17 cellular contexts compared by ENCODE assay signal in the genomic region with DNA sequence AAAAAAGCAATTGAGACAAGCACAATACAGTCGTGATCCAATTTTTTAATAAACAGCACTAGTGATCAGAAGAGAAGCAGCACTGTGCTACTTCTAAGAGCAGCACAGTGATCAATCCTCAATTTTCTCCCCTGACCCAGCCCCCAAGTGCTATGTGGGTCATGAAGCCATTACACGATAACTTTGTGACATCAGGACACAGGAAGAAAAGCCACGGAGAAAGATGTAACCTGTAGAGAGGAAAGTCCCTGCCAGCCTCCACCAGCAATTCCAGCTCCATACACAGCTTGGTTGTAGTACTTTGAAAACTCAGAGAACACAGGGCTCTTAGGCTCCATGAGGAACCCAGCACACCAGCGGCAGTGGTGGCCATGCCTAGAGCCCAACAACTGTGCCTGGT. TPM values are rescaled to one million over a fixed set of nuclear protein-coding genes. Genes with fewer than 3 reads are reported as not detected.
DNase-seq lines count a peak whose midpoint lies in the region; ATAC-seq lines count a peak whose summit lies in the region.
"Had no signal": no experiment of that assay in that cellular context is flagged by ENCODE, and none has a peak within 500 bp of the region (broad histone marks: within the 10 kb centered on the region; RNA-seq: fewer than 3 reads in every experiment).

No MANE protein-coding gene starts in this region.

- H3K36me3 Mint-ChIP-seq in activated naive CD4-positive, alpha-beta T cell treated with anti-CD3 and anti-CD28 coated beads, Interleukin-2, amount 50 U/mL, for 24 hours = no peaks in the 10 kb centered on the region
- H3K36me3 Mint-ChIP-seq in activated naive CD4-positive, alpha-beta T cell treated with anti-CD3 and anti-CD28 coated beads for 36 hours (ENCODE audit: low read depth) = no peaks in the 10 kb centered on the region
- no peaks in the 10 kb centered on the region for H3K36me3 Mint-ChIP-seq in activated naive CD8-positive, alpha-beta T cell treated with anti-CD3 and anti-CD28 coated beads for 36 hours
- no peaks in the 10 kb centered on the region for H3K36me3 Mint-ChIP-seq in naive thymus-derived CD4-positive, alpha-beta T cell

- no peaks in the 10 kb centered on the region for H3K36me3 ChIP-seq in naive thymus-derived CD4-positive, alpha-beta T cell (ENCODE audit: control insufficient read depth in 2 of 3, insufficient read depth in 3 of 3, low read length in 3 of 3)
- no peaks in the 10 kb centered on the region for H3K36me3 ChIP-seq in H7 (replicated peaks; ENCODE audit: control insufficient read depth, insufficient read depth, low read length)

- no peaks in the 10 kb centered on the region for H3K27me3 ChIP-seq in naive thymus-derived CD4-positive, alpha-beta T cell (ENCODE audit: control insufficient read depth in 2 of 2, insufficient read depth in 2 of 2, low read length in 2 of 2)
- H3K27me3 ChIP-seq in H7 (ENCODE audit: control insufficient read depth, insufficient read depth, low read length) = no peaks in the 10 kb centered on the region

- H3K27ac Mint-ChIP-seq in activated naive CD4-positive, alpha-beta T cell treated with anti-CD3 and anti-CD28 coated beads, Interleukin-2, amount 50 U/mL, for 24 hours = peak overlapping the region; percentile 30
- no peak overlapping the region for H3K27ac Mint-ChIP-seq in activated naive CD4-positive, alpha-beta T cell treated with anti-CD3 and anti-CD28 coated beads for 36 hours
- H3K27ac Mint-ChIP-seq in activated naive CD8-positive, alpha-beta T cell treated with anti-CD3 and anti-CD28 coated beads for 36 hours = peak overlapping the region; percentile 22
- H3K27ac Mint-ChIP-seq in naive thymus-derived CD4-positive, alpha-beta T cell = peak overlapping the region in 4 of 9 donors; percentile 36 to 83 (median 73)
- H3K27ac Mint-ChIP-seq: HFFc6 had no signal

- H3K4me3 Mint-ChIP-seq in activated naive CD4-positive, alpha-beta T cell treated with anti-CD3 and anti-CD28 coated beads, Interleukin-2, amount 50 U/mL, for 24 hours = no peak overlapping the region
- no peak overlapping the region for H3K4me3 Mint-ChIP-seq in activated naive CD4-positive, alpha-beta T cell treated with anti-CD3 and anti-CD28 coated beads for 36 hours
- H3K4me3 Mint-ChIP-seq in activated naive CD8-positive, alpha-beta T cell treated with anti-CD3 and anti-CD28 coated beads for 36 hours = no peak overlapping the region
- H3K4me3 Mint-ChIP-seq in naive thymus-derived CD4-positive, alpha-beta T cell = peak overlapping the region in 1 of 10 donors; percentile 26
- H3K4me3 Mint-ChIP-seq: HFFc6 had no signal

- ATAC-seq in naive thymus-derived CD4-positive, alpha-beta T cell = peak; percentile 38
- ATAC-seq in HG03045 (IDR thresholded peaks at IDR 0.05; ENCODE audit: unreplicated experiment) (no peak), GM21723 (IDR thresholded peaks at IDR 0.05; ENCODE audit: unreplicated experiment) (no peak)
- ATAC-seq: A549 had no signal

- H3K4me1 Mint-ChIP-seq in activated naive CD4-positive, alpha-beta T cell treated with anti-CD3 and anti-CD28 coated beads, Interleukin-2, amount 50 U/mL, for 24 hours = peaks cover 40% of the 10 kb centered on the region
- peaks cover 29% of the 10 kb centered on the region for H3K4me1 Mint-ChIP-seq in activated naive CD4-positive, alpha-beta T cell treated with anti-CD3 and anti-CD28 coated beads for 36 hours (ENCODE audit: low read depth)
- peaks cover 39% of the 10 kb centered on the region for H3K4me1 Mint-ChIP-seq in activated naive CD8-positive, alpha-beta T cell treated with anti-CD3 and anti-CD28 coated beads for 36 hours
- peaks cover 14 to 44% (median 34%) of the 10 kb centered on the region in 7 donors for H3K4me1 Mint-ChIP-seq in naive thymus-derived CD4-positive, alpha-beta T cell

- no peak overlapping the region for H3K4me3 ChIP-seq in naive thymus-derived CD4-positive, alpha-beta T cell (ENCODE audit: low read length)
- H3K4me3 ChIP-seq in H7 (ENCODE audit: insufficient read depth, low read depth, low read length) = no peak overlapping the region
- H3K4me3 ChIP-seq: A549 had no signal

- DNase-seq in activated naive CD4-positive, alpha-beta T cell treated with anti-CD3 and anti-CD28 coated beads for 36 hours = no peak
- no peak for DNase-seq in activated naive CD8-positive, alpha-beta T cell treated with anti-CD3 and anti-CD28 coated beads for 36 hours
- peak in 1 of 9 donors; percentile 9 for DNase-seq in naive thymus-derived CD4-positive, alpha-beta T cell
- no peak for DNase-seq in H7
- DNase-seq: DMS79 treated with DMSO at 0.1 percent for 48 hours, GDM1, HFFc6, Kasumi-1, NCI-H2029, NCI-H2171 treated with DMSO at 0.1 percent for 48 hours, NCI-H510A, SHP77 treated with DMSO at 0.1 percent for 48 hours had no signal

- intact Hi-C loops in activated naive CD4-positive, alpha-beta T cell treated with anti-CD3 and anti-CD28 coated beads for 36 hours (cut with micrococcal nuclease) = no loop called here
- intact Hi-C loops in naive thymus-derived CD4-positive, alpha-beta T cell (cut with micrococcal nuclease) = loop anchor here in 1 of 2 donors (2.0 kb wide), 2 partner anchors 19 to 83 kb away; no protein-coding TSS in a partner anchor

- POLR2A ChIA-PET in naive thymus-derived CD4-positive, alpha-beta T cell (lab: Charles Lee) = interaction anchor here (0.9 to 1.5 kb wide), 4 partner anchors 9 to 74 kb away, joined by 3 to 5 read pairs (median 3); no protein-coding TSS in a partner anchor

- H3K9me3 ChIP-seq in naive thymus-derived CD4-positive, alpha-beta T cell (ENCODE audit: control insufficient read depth in 2 of 3, low read length in 3 of 3) = no peaks in the 10 kb centered on the region
- H3K9me3 ChIP-seq: A549 had no signal

- no peaks in the 10 kb centered on the region for H3K4me1 ChIP-seq in naive thymus-derived CD4-positive, alpha-beta T cell (ENCODE audit: control insufficient read depth in 2 of 2, insufficient read depth in 2 of 2, low read length in 2 of 2)
- H3K4me1 ChIP-seq: A549 had no signal

- H3K9me3 Mint-ChIP-seq in activated naive CD4-positive, alpha-beta T cell treated with anti-CD3 and anti-CD28 coated beads, Interleukin-2, amount 50 U/mL, for 24 hours = no peaks in the 10 kb centered on the region
- H3K9me3 Mint-ChIP-seq in activated naive CD4-positive, alpha-beta T cell treated with anti-CD3 and anti-CD28 coated beads for 36 hours = no peaks in the 10 kb centered on the region
- H3K9me3 Mint-ChIP-seq in activated naive CD8-positive, alpha-beta T cell treated with anti-CD3 and anti-CD28 coated beads for 36 hours = no peaks in the 10 kb centered on the region
- H3K9me3 Mint-ChIP-seq in naive thymus-derived CD4-positive, alpha-beta T cell = no peaks in the 10 kb centered on the region
- H3K9me3 Mint-ChIP-seq: HFFc6 had no signal

- no peaks in the 10 kb centered on the region for H3K27me3 Mint-ChIP-seq in activated naive CD4-positive, alpha-beta T cell treated with anti-CD3 and anti-CD28 coated beads, Interleukin-2, amount 50 U/mL, for 24 hours
- no peaks in the 10 kb centered on the region for H3K27me3 Mint-ChIP-seq in activated naive CD4-positive, alpha-beta T cell treated with anti-CD3 and anti-CD28 coated beads for 36 hours (ENCODE audit: low read depth)
- H3K27me3 Mint-ChIP-seq in activated naive CD8-positive, alpha-beta T cell treated with anti-CD3 and anti-CD28 coated beads for 36 hours = no peaks in the 10 kb centered on the region
- peaks cover 0 to 2% (median 0%) of the 10 kb centered on the region in 5 donors for H3K27me3 Mint-ChIP-seq in naive thymus-derived CD4-positive, alpha-beta T cell

- no peak overlapping the region for H3K27ac ChIP-seq in naive thymus-derived CD4-positive, alpha-beta T cell (ENCODE audit: low read depth, low read length)
- H3K27ac ChIP-seq: A549, C4-2B had no signal

- CTCF ChIA-PET in activated naive CD4-positive, alpha-beta T cell treated with anti-CD3 and anti-CD28 coated beads for 36 hours (lab: Charles Lee) = interaction anchor here (1.6 to 2.0 kb wide), 2 partner anchors 27 to 35 kb away, joined by 4 to 6 read pairs; no protein-coding TSS in a partner anchor
- CTCF ChIA-PET in naive thymus-derived CD4-positive, alpha-beta T cell (lab: Charles Lee) = interaction anchor here (1.4 to 1.5 kb wide), 2 partner anchors 47 to 49 kb away, joined by 3 read pairs; no protein-coding TSS in a partner anchor

RNA-seq across cellular contexts. Expression of a gene that starts 45.3 kb away (rescaled TPM):
- 10 to 100 TPM; 14.6 to 15.9 TPM for total RNA-seq in activated naive CD4-positive, alpha-beta T cell treated with anti-CD3 and anti-CD28 coated beads for 36 hours
- 10 to 100 TPM; 36.6 to 37.2 TPM for total RNA-seq in activated naive CD8-positive, alpha-beta T cell treated with anti-CD3 and anti-CD28 coated beads for 36 hours
- total RNA-seq in naive thymus-derived CD4-positive, alpha-beta T cell = 10 to 100 TPM; 14.2 to 33.3 (median 17.3) TPM
- 1 to 10 TPM; 2.1 to 2.9 TPM for polyA plus RNA-seq in naive thymus-derived CD4-positive, alpha-beta T cell
- 0.94 and 1.8 TPM in 2 replicates for total RNA-seq in H7 (2014; rRNA removed; shearing (Covaris generic))
